8 cellular contexts compared by ENCODE assay signal in the genomic region with DNA sequence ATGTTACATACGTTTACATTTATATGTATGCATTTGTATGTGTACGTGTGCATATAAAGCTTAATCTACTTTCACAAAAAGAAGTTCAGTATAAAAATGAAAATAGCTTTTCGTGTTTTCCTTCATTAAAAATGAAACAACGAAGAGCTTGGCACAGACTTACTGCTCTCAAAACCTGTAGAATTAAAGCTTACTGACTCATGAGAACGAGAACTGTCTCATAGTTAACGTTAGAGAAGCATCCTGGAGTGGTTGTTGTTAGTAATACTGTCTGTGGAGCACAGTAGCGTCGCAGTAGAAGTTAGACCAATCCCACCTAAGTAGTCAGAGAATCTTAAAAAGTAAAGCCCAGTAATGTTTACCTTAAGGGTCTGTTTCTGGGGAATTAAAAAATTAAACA. TPM values are rescaled to one million over a fixed set of nuclear protein-coding genes. Genes with fewer than 3 reads are reported as not detected.
DNase-seq lines count a peak whose midpoint lies in the region; ATAC-seq and TF ChIP-seq lines count a peak whose summit lies in the region.

No MANE protein-coding gene starts in this region.

- intact Hi-C loops in left ventricle myocardium inferior (cut with micrococcal nuclease) = no loop called here
- intact Hi-C loops in left ventricle myocardium superior (cut with micrococcal nuclease) = no loop called here

- no peak for ATAC-seq in left ventricle myocardium superior
- no peak for ATAC-seq in GM18870 (IDR thresholded peaks at IDR 0.05; ENCODE audit: unreplicated experiment)
- no peak for ATAC-seq in GM19463 (IDR thresholded peaks at IDR 0.05; ENCODE audit: unreplicated experiment)

- H3K36me3 ChIP-seq in left ventricle myocardium inferior = no peaks in the 10 kb centered on the region
- peaks cover 4% of the 10 kb centered on the region; the same call in 1 of the 2 replicates for H3K36me3 ChIP-seq in WERI-Rb-1

- TF ChIP-seq CTCF in left ventricle myocardium inferior (IDR thresholded peaks at IDR 0.05; ENCODE audit: borderline replicate concordance) = no peak
- no peak for TF ChIP-seq CTCF in WERI-Rb-1 (IDR thresholded peaks at IDR 0.05; ENCODE audit: low read depth, low read length)

- DNase-seq in left ventricle myocardium inferior (no peak), left ventricle myocardium superior (no peak), WERI-Rb-1 (no peak), globus pallidus (ENCODE audit: low spot score) (peak; percentile 14), NCI-H446 treated with DMSO at 0.1 percent for 48 hours (lab: John Stamatoyannopoulos, UW) (no peak)

- peaks cover 94% of the 10 kb centered on the region for H3K4me1 ChIP-seq in left ventricle myocardium inferior

- H3K9me3 ChIP-seq in left ventricle myocardium inferior (replicated peaks) (no peaks in the 10 kb centered on the region), WERI-Rb-1 (ENCODE audit: severe bottlenecking) (no peaks in the 10 kb centered on the region)

- H3K27ac ChIP-seq in left ventricle myocardium inferior (replicated peaks) = peak overlapping the region; percentile 99
- no peak overlapping the region for H3K27ac ChIP-seq in WERI-Rb-1
- H3K27ac ChIP-seq in skin epidermis = peak overlapping the region in 18 of 21 experiments; percentile 32 to 99 (median 97)

- no peaks in the 10 kb centered on the region for H3K27me3 ChIP-seq in left ventricle myocardium inferior (ENCODE audit: low read depth)
- H3K27me3 ChIP-seq in WERI-Rb-1 (ENCODE audit: insufficient read depth, low read depth, severe bottlenecking) = no peaks in the 10 kb centered on the region

- H3K4me3 ChIP-seq in left ventricle myocardium inferior = peak overlapping the region; percentile 90
- H3K4me3 ChIP-seq in WERI-Rb-1 (ENCODE audit: low read depth, low read length) = peak overlapping the region; percentile 86
- H3K4me3 ChIP-seq in skin epidermis = peak overlapping the region; percentile 65 to 91 (median 78)

RNA-seq across cellular contexts. Expression of a gene that starts 1.3 kb away (rescaled TPM):
- total RNA-seq in left ventricle myocardium inferior = 69.2 TPM
- 62.5 TPM for total RNA-seq in left ventricle myocardium superior

RNA-seq across cellular contexts. Expression of a gene that starts 46.3 kb away (rescaled TPM):
- 0.91 TPM for total RNA-seq in left ventricle myocardium inferior
- total RNA-seq in left ventricle myocardium superior = 0.72 TPM

RNA-seq across cellular contexts. Expression of a gene that starts 46.8 kb away (rescaled TPM):
- total RNA-seq in left ventricle myocardium inferior (13.0 TPM), left ventricle myocardium superior (13.9 TPM)
